In genomic region chr7:74401137-74401859, GRCh38 we compare ENCODE assay signal across 8 cellular contexts. TPM values are rescaled to one million over a fixed set of nuclear protein-coding genes. Genes with fewer than 3 reads are reported as not detected.
DNase-seq lines count a peak whose midpoint lies in the region; ATAC-seq and TF ChIP-seq lines count a peak whose summit lies in the region.

No MANE protein-coding gene starts in this region.

- H3K4me1 ChIP-seq in psoas muscle = no peaks in the 10 kb centered on the region
- H3K4me1 ChIP-seq in aorta (ENCODE audit: control insufficient read depth in 1 of 2, insufficient read depth in 2 of 2, low read length in 2 of 2) = no peaks in the 10 kb centered on the region

- DNase-seq in DMS114 treated with DMSO at 0.1 percent for 48 hours (lab: John Stamatoyannopoulos, UW; ENCODE audit: unreplicated experiment) (peak; percentile 47), HuH-7.5 (ENCODE audit: low spot score) (peak; percentile 66), SK-MEL-5 (ENCODE audit: low read depth, low spot score) (peak; percentile 80), head of caudate nucleus (peak; percentile 37 to 93 (median 81)), psoas muscle (peak; percentile 65 to 80), aorta (peak; percentile 74 to 89)
- peak; percentile 81 for DNase-seq in activated naive CD4-positive, alpha-beta T cell treated with anti-CD3 and anti-CD28 coated beads for 36 hours

- H3K36me3 ChIP-seq in psoas muscle (ENCODE audit: insufficient read depth in 1 of 2, low read depth in 1 of 2) (peaks cover 0 to 4% of the 10 kb centered on the region in 2 donors), aorta (ENCODE audit: control insufficient read depth in 1 of 2, insufficient read depth in 2 of 2, low read length in 1 of 2) (peaks cover 0 to 4% of the 10 kb centered on the region in 2 donors)

- 35 to 41% (median 36%) methylated on average over 14 of the region's 14 CpGs for WGBS in psoas muscle, 3 donors
- 37 to 38% methylated on average over 14 of the region's 14 CpGs for WGBS in aorta, 2 donors

- H3K4me3 ChIP-seq in psoas muscle = no peak overlapping the region
- no peak overlapping the region for H3K4me3 ChIP-seq in aorta (ENCODE audit: low read length in 2 of 2)

- H3K27ac Mint-ChIP-seq in activated naive CD4-positive, alpha-beta T cell treated with anti-CD3 and anti-CD28 coated beads for 36 hours = no peak overlapping the region

- TF ChIP-seq POLR2A in GM18505 (IDR thresholded peaks at IDR 0.05; ENCODE audit: borderline replicate concordance, extremely low read depth, insufficient read depth, insufficient read length) = no peak

- CTCF ChIA-PET in activated naive CD4-positive, alpha-beta T cell treated with anti-CD3 and anti-CD28 coated beads for 36 hours (lab: Charles Lee) = interaction anchor here (0.6 to 6.3 kb wide), 61 partner anchors 9 to 575 kb away, joined by 3 to 151 read pairs (median 4); partner anchors contain the start of gene LAT2

- intact Hi-C loops in activated naive CD4-positive, alpha-beta T cell treated with anti-CD3 and anti-CD28 coated beads for 36 hours (cut with micrococcal nuclease) = loop anchor here (1.0 to 5.0 kb wide), 4 partner anchors 109 to 333 kb away; no protein-coding TSS in a partner anchor
- intact Hi-C loops in head of caudate nucleus (cut with DNase I) (loop anchor here (5.0 kb wide), 2 partner anchors 194 to 334 kb away; no protein-coding TSS in a partner anchor), psoas muscle (cut with DNase I) (loop anchor here (2.0 to 5.0 kb wide), 3 partner anchors 194 to 334 kb away; no protein-coding TSS in a partner anchor), aorta (cut with DNase I) (loop anchor here in 1 of 2 donors (1.0 to 5.0 kb wide), 2 partner anchors 195 to 534 kb away; no protein-coding TSS in a partner anchor)

- in situ Hi-C loops in SK-MEL-5 (cut with HindIII; ENCODE audit: low pct_unique_long_range_greater_than_20kb, low sequenced_read_pairs) = no loop called here

- no peaks in the 10 kb centered on the region for H3K9me3 Mint-ChIP-seq in activated naive CD4-positive, alpha-beta T cell treated with anti-CD3 and anti-CD28 coated beads for 36 hours

- H3K9me3 ChIP-seq in psoas muscle (no peaks in the 10 kb centered on the region), aorta (ENCODE audit: control insufficient read depth, low read length) (no peaks in the 10 kb centered on the region)

- no peaks in the 10 kb centered on the region for H3K27me3 Mint-ChIP-seq in activated naive CD4-positive, alpha-beta T cell treated with anti-CD3 and anti-CD28 coated beads for 36 hours (ENCODE audit: low read depth)

- H3K27ac ChIP-seq in psoas muscle (no peak overlapping the region), aorta (ENCODE audit: low read depth in 1 of 2, low read length in 2 of 2) (no peak overlapping the region)

- peak; percentile 98 for TF ChIP-seq CTCF in psoas muscle (IDR thresholded peaks at IDR 0.05)

- no peaks in the 10 kb centered on the region for H3K4me1 Mint-ChIP-seq in activated naive CD4-positive, alpha-beta T cell treated with anti-CD3 and anti-CD28 coated beads for 36 hours (ENCODE audit: low read depth)

- H3K4me3 Mint-ChIP-seq in activated naive CD4-positive, alpha-beta T cell treated with anti-CD3 and anti-CD28 coated beads for 36 hours = no peak overlapping the region

- no peaks in the 10 kb centered on the region for H3K36me3 Mint-ChIP-seq in activated naive CD4-positive, alpha-beta T cell treated with anti-CD3 and anti-CD28 coated beads for 36 hours (ENCODE audit: low read depth)

- ATAC-seq in psoas muscle (peak; percentile 66 to 89 (median 80)), aorta (ENCODE audit: low FRiP score) (peak; percentile 73), GM18505 (IDR thresholded peaks at IDR 0.05; ENCODE audit: unreplicated experiment) (no peak)

- no peaks in the 10 kb centered on the region for H3K27me3 ChIP-seq in psoas muscle (ENCODE audit: insufficient read depth in 3 of 3, low read length in 2 of 3)
- H3K27me3 ChIP-seq in aorta (ENCODE audit: control insufficient read depth in 1 of 2, insufficient read depth in 2 of 2, low read length in 1 of 2) = no peaks in the 10 kb centered on the region

RNA-seq across cellular contexts. Expression of gene GTF2IRD1, which starts 52.4 kb away (rescaled TPM):
- total RNA-seq in SK-MEL-5 (2014; rRNA removed; shearing (Covaris generic)) = 2.6 and 3.8 TPM in 2 replicates
- polyA plus RNA-seq in SK-MEL-5 (2015; cell fraction: cytosol; rRNA removed) = 19.3 and 21.9 TPM in 2 replicates
- 17.2 and 35.5 TPM in 2 replicates for polyA plus RNA-seq in SK-MEL-5 (2015; cell fraction: nucleus; rRNA removed)
- 1 to 10 TPM; 2.9 to 5.5 TPM for total RNA-seq in activated naive CD4-positive, alpha-beta T cell treated with anti-CD3 and anti-CD28 coated beads for 36 hours
- total RNA-seq in psoas muscle (100 to 1,000 TPM in 1 of 4 donors, 10 to 100 TPM in 3; 40.5 to 149 (median 80.8) TPM), aorta (10 to 100 TPM; 10.3 to 11.5 TPM)
- polyA plus RNA-seq in psoas muscle (10 to 100 TPM; 43.0 to 79.0 (median 46.9) TPM), aorta (1 to 10 TPM; 4.3 to 4.8 TPM)
